ENCODE assay signal across 1 cellular context in genomic region chr14:100417466-100417865, GRCh38.
TF ChIP-seq lines count a peak whose summit lies in the region.

No MANE protein-coding gene starts in this region.

TF ChIP-seq in GM12878, 131 proteins besides CTCF, POLR2A, EP300 and RAD21 (continued from another document):
- TF ChIP-seq ATF3 (IDR thresholded peaks at IDR 0.05; ENCODE audit: borderline replicate concordance, extremely low read depth, low read depth, low read length) (no peak), PML (IDR thresholded peaks at IDR 0.05; ENCODE audit: low read length) (no peak)
